Comparison of ENCODE assay signal across 12 cellular contexts in genomic region chr9:126957687-126958053, GRCh38. TPM values are rescaled to one million over a fixed set of nuclear protein-coding genes. Genes with fewer than 3 reads are reported as not detected.
A peak's percentile ranks its signal among the peaks of the same experiment; 100 is the strongest.
DNase-seq lines count a peak whose midpoint lies in the region; ATAC-seq and FAIRE-seq lines count a peak whose summit lies in the region.
"Had no signal": no experiment of that assay in that cellular context is flagged by ENCODE, and none has a peak within 500 bp of the region (broad histone marks: within the 10 kb centered on the region; RNA-seq: fewer than 3 reads in every experiment).

No MANE protein-coding gene starts in this region.

- H3K27ac ChIP-seq in ectodermal cell (ENCODE audit: insufficient read depth, low read depth, low read length, poor library complexity, severe bottlenecking): peak overlapping the region; percentile 82
- peak overlapping the region; percentile 72 for H3K27ac ChIP-seq in mesodermal cell (ENCODE audit: low read depth, low read length, severe bottlenecking)

- H3K4me3 Mint-ChIP-seq in effector memory CD8-positive, alpha-beta T cell: no peak overlapping the region
- H3K4me3 Mint-ChIP-seq: central memory CD8-positive, alpha-beta T cell had no signal

- DNase-seq in NCI-H82 (lab: John Stamatoyannopoulos, UW): peak; percentile 69
- DNase-seq in NCI-H82 treated with DMSO at 0.1 percent for 48 hours (lab: John Stamatoyannopoulos, UW; ENCODE audit: unreplicated experiment): no peak
- peak; percentile 50 for DNase-seq in urothelium cell line (ENCODE audit: low spot score)
- no peak for DNase-seq in effector memory CD8-positive, alpha-beta T cell
- no peak for DNase-seq in NCI-H446 treated with DMSO at 0.1 percent for 48 hours (lab: John Stamatoyannopoulos, UW)
- DNase-seq: ACHN, NCI-H2227 treated with DMSO at 0.1 percent for 48 hours, pancreas had no signal

- H3K4me3 ChIP-seq in ectodermal cell (ENCODE audit: insufficient read depth, low read depth, low read length): no peak overlapping the region
- no peak overlapping the region for H3K4me3 ChIP-seq in mesodermal cell (ENCODE audit: extremely low read depth, insufficient read depth, low read length, poor library complexity, severe bottlenecking)
- H3K4me3 ChIP-seq: pancreas had no signal

- ATAC-seq in GM19351 (IDR thresholded peaks at IDR 0.05; ENCODE audit: unreplicated experiment): no peak
- ATAC-seq in effector memory CD8-positive, alpha-beta T cell (replicated peaks): no peak

- no peaks in the 10 kb centered on the region for H3K36me3 ChIP-seq in ectodermal cell (ENCODE audit: control insufficient read depth, insufficient read depth, low read length)
- no peaks in the 10 kb centered on the region for H3K36me3 ChIP-seq in mesodermal cell (ENCODE audit: control insufficient read depth, insufficient read depth, low read length)
- H3K36me3 ChIP-seq: pancreas had no signal

- no peaks in the 10 kb centered on the region for H3K36me3 Mint-ChIP-seq in effector memory CD8-positive, alpha-beta T cell (ENCODE audit: insufficient read depth)

- no peaks in the 10 kb centered on the region for H3K27me3 ChIP-seq in ectodermal cell (ENCODE audit: control insufficient read depth, insufficient read depth, low read length, poor library complexity, severe bottlenecking)
- H3K27me3 ChIP-seq: pancreas had no signal

- H3K27ac Mint-ChIP-seq in effector memory CD8-positive, alpha-beta T cell: no peak overlapping the region

- H3K27me3 Mint-ChIP-seq in effector memory CD8-positive, alpha-beta T cell: no peaks in the 10 kb centered on the region
- H3K27me3 Mint-ChIP-seq: central memory CD8-positive, alpha-beta T cell had no signal

- no peak for FAIRE-seq in urothelium cell line (lab: Jason Lieb, UNC)
- FAIRE-seq: pancreas had no signal

- peaks cover 0 to 16% of the 10 kb centered on the region in 2 donors for H3K4me1 Mint-ChIP-seq in effector memory CD8-positive, alpha-beta T cell (ENCODE audit: low read depth in 2 of 2)

- H3K4me1 ChIP-seq in ectodermal cell (ENCODE audit: control insufficient read depth, insufficient read depth, low read length) (peaks cover 9% of the 10 kb centered on the region), mesodermal cell (ENCODE audit: control insufficient read depth, insufficient read depth, low read length, poor library complexity, severe bottlenecking) (no peaks in the 10 kb centered on the region)
- H3K4me1 ChIP-seq: pancreas had no signal

- H3K9me3 Mint-ChIP-seq in effector memory CD8-positive, alpha-beta T cell: no peaks in the 10 kb centered on the region
- H3K9me3 Mint-ChIP-seq: central memory CD8-positive, alpha-beta T cell had no signal

- WGBS in ectodermal cell, 2 experiments: 91 to 93% methylated on average over 2 to 3 of the region's 3 CpGs
- 100% methylated on average over 1 of the region's 3 CpGs; no CpG with 5 or more reads in 1 of the 2 experiments for WGBS in mesodermal cell (ENCODE audit: insufficient coverage in 2 of 2), 2 experiments

- H3K9me3 ChIP-seq in ectodermal cell (ENCODE audit: control insufficient read depth, low read length): no peaks in the 10 kb centered on the region
- no peaks in the 10 kb centered on the region for H3K9me3 ChIP-seq in mesodermal cell (ENCODE audit: control insufficient read depth, low read length)
- H3K9me3 ChIP-seq: pancreas had no signal

RNA-seq across cellular contexts. Expression of gene RALGPS1, which starts 43.1 kb away (rescaled TPM):
- 20.9 TPM for polyA plus RNA-seq in ectodermal cell (2013, experiment 1 of 4)
- polyA plus RNA-seq in ectodermal cell (2013, experiment 2 of 4): 24.5 TPM
- polyA plus RNA-seq in ectodermal cell (2013, experiment 3 of 4): 19.9 TPM
- 22.1 TPM for polyA plus RNA-seq in ectodermal cell (2013, experiment 4 of 4)
- 3.2 TPM for polyA plus RNA-seq in mesodermal cell (2013, experiment 1 of 2)
- 2.6 TPM for polyA plus RNA-seq in mesodermal cell (2013, experiment 2 of 2)

Comparison
In these comparisons a context has a peak if more than half of its experiments do, and no peak if none do; other contexts are left out.
1. DNase-seq: peak in NCI-H82 (single experiment) and urothelium cell line (single experiment); none in NCI-H82 treated with DMSO at 0.1 percent for 48 hours (single experiment), effector memory CD8-positive, alpha-beta T cell (0 of 3) and NCI-H446 treated with DMSO at 0.1 percent for 48 hours (single experiment).